ENCODE assay signal across 8 cellular contexts in the genomic region with DNA sequence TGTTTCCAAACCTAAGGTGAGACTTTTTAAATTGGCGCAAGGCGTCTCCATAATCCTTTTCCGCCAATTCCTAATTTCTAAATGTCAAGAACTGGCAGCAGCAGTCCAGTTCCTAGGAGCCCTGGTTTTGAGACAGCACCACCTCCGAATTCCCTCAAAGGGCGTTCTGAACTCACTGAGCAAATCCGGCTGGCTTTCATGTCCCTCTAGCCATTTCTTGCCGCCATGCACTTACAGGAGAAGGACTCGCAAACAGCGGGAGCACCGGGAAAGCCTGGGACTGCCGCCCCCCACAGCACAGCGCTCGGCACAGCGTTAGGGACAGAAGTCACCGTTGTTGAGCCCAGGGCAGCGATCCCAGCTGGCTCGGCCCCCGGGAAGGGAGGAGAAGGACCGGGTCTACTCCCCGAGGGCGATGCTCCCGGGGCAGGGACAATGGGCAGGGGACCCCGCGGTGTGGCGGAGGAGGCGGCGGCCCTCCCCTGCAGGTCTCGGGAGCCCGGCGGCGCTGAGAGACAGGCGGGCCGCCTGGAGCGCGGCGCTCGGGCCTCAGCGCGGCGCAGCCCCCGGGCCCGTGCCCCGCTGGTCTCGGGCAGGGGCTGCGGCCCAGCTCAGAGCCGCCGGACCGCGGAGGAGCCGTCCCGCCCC. TPM values are rescaled to one million over a fixed set of nuclear protein-coding genes. Genes with fewer than 3 reads are reported as not detected.
A peak's percentile ranks its signal among the peaks of the same experiment; 100 is the strongest.
DNase-seq lines count a peak whose midpoint lies in the region; ATAC-seq and TF ChIP-seq lines count a peak whose summit lies in the region.

No MANE protein-coding gene starts in this region.

- H3K27ac ChIP-seq in esophagus muscularis mucosa (replicated peaks in 1 of 4) (peak overlapping the region; percentile 94 to 99 (median 97)), mucosa of rectum (ENCODE audit: low read depth in 2 of 2, low read length in 2 of 2) (peak overlapping the region; percentile 93 to 95), tibial nerve (peak overlapping the region; percentile 70 to 99 (median 96))

- no peaks in the 10 kb centered on the region for H3K27me3 ChIP-seq in esophagus muscularis mucosa
- no peaks in the 10 kb centered on the region for H3K27me3 ChIP-seq in mucosa of rectum (ENCODE audit: control insufficient read depth in 2 of 2, insufficient read depth in 2 of 2, low read length in 2 of 2)
- no peaks in the 10 kb centered on the region for H3K27me3 ChIP-seq in tibial nerve

- ATAC-seq in HG02763 (IDR thresholded peaks at IDR 0.05; ENCODE audit: unreplicated experiment), result peak; percentile 18
- ATAC-seq in activated T-cell treated with anti-CD3 and anti-CD28 coated beads, Interleukin-2, amount 50 U/mL, for 4 hours, result peak; percentile 47 to 60

- peak; percentile 13 for DNase-seq in NCI-H2196 (lab: John Stamatoyannopoulos, UW; ENCODE audit: unreplicated experiment)
- no peak for DNase-seq in NCI-H2196 treated with DMSO at 0.1 percent for 48 hours (lab: John Stamatoyannopoulos, UW; ENCODE audit: unreplicated experiment)
- DNase-seq in NCI-H2171 treated with DMSO at 0.1 percent for 48 hours (lab: John Stamatoyannopoulos, UW), result peak; percentile 45
- DNase-seq in activated T-cell treated with anti-CD3 and anti-CD28 coated beads, Interleukin-2, amount 50 U/mL, for 4 hours, result peak; percentile 7
- no peak for DNase-seq in esophagus muscularis mucosa (ENCODE audit: extremely low spot score)
- peak in 1 of 2 donors; percentile 33 for DNase-seq in tibial nerve (ENCODE audit: low spot score in 2 of 2)

- 2% methylated on average over 30 of the region's 51 CpGs for WGBS in esophagus muscularis mucosa
- WGBS in tibial nerve, 2 donors, result 0 to 2% methylated on average over 15 to 31 of the region's 51 CpGs

- TF ChIP-seq EP300 in esophagus muscularis mucosa (IDR thresholded peaks at IDR 0.05) (no peak), tibial nerve (IDR thresholded peaks at IDR 0.05) (peak in 1 of 2 donors; percentile 4)

- H3K9me3 ChIP-seq in esophagus muscularis mucosa, result no peaks in the 10 kb centered on the region
- no peaks in the 10 kb centered on the region for H3K9me3 ChIP-seq in mucosa of rectum (ENCODE audit: control insufficient read depth in 2 of 2, low read length in 2 of 2)
- no peaks in the 10 kb centered on the region for H3K9me3 ChIP-seq in tibial nerve

- H3K36me3 Mint-ChIP-seq in activated T-cell treated with anti-CD3 and anti-CD28 coated beads, Interleukin-2, amount 50 U/mL, for 4 hours (ENCODE audit: insufficient read depth), result peaks cover 30% of the 10 kb centered on the region

- TF ChIP-seq POLR2A in esophagus muscularis mucosa (IDR thresholded peaks at IDR 0.05; ENCODE audit: low read depth), result no peak
- no peak for TF ChIP-seq POLR2A in tibial nerve (IDR thresholded peaks at IDR 0.05)

- H3K9ac ChIP-seq in mucosa of rectum (ENCODE audit: low read depth in 1 of 2, low read length in 2 of 2), result peak overlapping the region; percentile 92 to 98

- intact Hi-C loops in esophagus muscularis mucosa (cut with DNase I), result no loop called here

- no peak for TF ChIP-seq CTCF in esophagus muscularis mucosa (IDR thresholded peaks at IDR 0.05)
- no peak for TF ChIP-seq CTCF in tibial nerve (IDR thresholded peaks at IDR 0.05)

- H3K4me3 ChIP-seq in esophagus muscularis mucosa (peak overlapping the region; percentile 73 to 94 (median 87)), mucosa of rectum (ENCODE audit: low read length in 2 of 2) (peak overlapping the region; percentile 78 to 90), tibial nerve (peak overlapping the region; percentile 71 to 94 (median 90))

- peaks cover 85% of the 10 kb centered on the region for H3K4me1 Mint-ChIP-seq in activated T-cell treated with anti-CD3 and anti-CD28 coated beads, Interleukin-2, amount 50 U/mL, for 4 hours (ENCODE audit: low read depth)

- H3K9me3 Mint-ChIP-seq in activated T-cell treated with anti-CD3 and anti-CD28 coated beads, Interleukin-2, amount 50 U/mL, for 4 hours, result no peaks in the 10 kb centered on the region

- H3K36me3 ChIP-seq in esophagus muscularis mucosa (peaks cover 0 to 13% (median 0%) of the 10 kb centered on the region in 4 donors), mucosa of rectum (ENCODE audit: control insufficient read depth in 2 of 2, insufficient read depth in 2 of 2, low read length in 2 of 2) (peaks cover 0 to 3% of the 10 kb centered on the region in 2 donors), tibial nerve (no peaks in the 10 kb centered on the region)

- H3K4me1 ChIP-seq in esophagus muscularis mucosa, result peaks cover 47 to 56% (median 54%) of the 10 kb centered on the region in 4 donors
- peaks cover 39 to 52% of the 10 kb centered on the region in 2 donors for H3K4me1 ChIP-seq in mucosa of rectum (ENCODE audit: control insufficient read depth in 2 of 2, insufficient read depth in 2 of 2, low read length in 2 of 2)
- H3K4me1 ChIP-seq in tibial nerve, result peaks cover 0 to 52% (median 46%) of the 10 kb centered on the region in 4 donors

- H3K4me3 Mint-ChIP-seq in activated T-cell treated with anti-CD3 and anti-CD28 coated beads, Interleukin-2, amount 50 U/mL, for 4 hours, result peak overlapping the region; percentile 97

- no peaks in the 10 kb centered on the region for H3K27me3 Mint-ChIP-seq in activated T-cell treated with anti-CD3 and anti-CD28 coated beads, Interleukin-2, amount 50 U/mL, for 4 hours (ENCODE audit: low read depth)

RNA-seq across cellular contexts. Expression of gene ARHGAP17, which starts 0.5 kb away (rescaled TPM):
- total RNA-seq in activated T-cell treated with anti-CD3 and anti-CD28 coated beads, Interleukin-2, amount 50 U/mL, for 4 hours, result 10 to 100 TPM; 69.5 to 83.6 (median 73.1) TPM
- total RNA-seq in esophagus muscularis mucosa (10 to 100 TPM; 33.6 to 44.9 (median 38.4) TPM), tibial nerve (10 to 100 TPM; 43.3 to 72.6 (median 56.2) TPM)

Comparison
In these comparisons a context has a peak if more than half of its experiments do, and no peak if none do; other contexts are left out.
1. DNase-seq: peak in NCI-H2196 (single experiment), NCI-H2171 treated with DMSO at 0.1 percent for 48 hours (single experiment) and activated T-cell treated with anti-CD3 and anti-CD28 coated beads, Interleukin-2, amount 50 U/mL, for 4 hours (single experiment); none in NCI-H2196 treated with DMSO at 0.1 percent for 48 hours (single experiment) and esophagus muscularis mucosa (single experiment).
2. Peak in every context shown above with its lines, with median percentiles within 50 percentile points of each other: H3K27ac ChIP-seq and H3K4me3 ChIP-seq.